ENCODE assay signal across 8 cellular contexts in genomic region chr12:95072900-95073697, GRCh38. TPM values are rescaled to one million over a fixed set of nuclear protein-coding genes. Genes with fewer than 3 reads are reported as not detected.
DNase-seq lines count a peak whose midpoint lies in the region; ATAC-seq, FAIRE-seq and TF ChIP-seq lines count a peak whose summit lies in the region.

NR2C1 (minus strand) TSS chr12:95073618; CDS start chr12:95067384, 6,234 bp downstream.

- H3K9ac ChIP-seq in iPS-20b (ENCODE audit: low read depth, low read length) = peak within 1 kb of the TSS; percentile 96

- H3K4me3 ChIP-seq in breast epithelium (peak within 1 kb of the TSS; percentile 93 to 98 (median 97)), iPS-20b (ENCODE audit: low read length) (peak within 1 kb of the TSS; percentile 99), skin epidermis (peak within 1 kb of the TSS; percentile 85 to 100 (median 99))

- TF ChIP-seq CTCF in VCaP (conservative IDR thresholded peaks at IDR 0.05) (no peak), breast epithelium (IDR thresholded peaks at IDR 0.05) (no peak)

- TF ChIP-seq POLR2A in breast epithelium (IDR thresholded peaks at IDR 0.05) = no peak

- H3K4me1 ChIP-seq in breast epithelium = no peaks in the 10 kb centered on the region
- H3K4me1 ChIP-seq in iPS-20b (ENCODE audit: insufficient read depth, low read length) = peaks cover 3% of the 10 kb centered on the region; the same call in 1 of the 2 replicates

- H3K27me3 ChIP-seq in breast epithelium = no peaks in the 10 kb centered on the region
- H3K27me3 ChIP-seq in iPS-20b (ENCODE audit: insufficient read depth, low read length) = no peaks in the 10 kb centered on the region

- ATAC-seq in GM18867 (IDR thresholded peaks at IDR 0.05; ENCODE audit: unreplicated experiment) = peak; percentile 97
- ATAC-seq in HG03103 (IDR thresholded peaks at IDR 0.05; ENCODE audit: low read depth, unreplicated experiment) = peak; percentile 94

- peak; percentile 80 for FAIRE-seq in A204.1 (lab: Jason Lieb, UNC)

- H3K9me3 ChIP-seq in breast epithelium (no peaks in the 10 kb centered on the region), iPS-20b (ENCODE audit: insufficient read depth, low read depth, low read length) (no peaks in the 10 kb centered on the region)

- DNase-seq in NCI-H2196 treated with DMSO at 0.1 percent for 48 hours (lab: John Stamatoyannopoulos, UW; ENCODE audit: unreplicated experiment) (peak; percentile 92), breast epithelium (ENCODE audit: low spot score in 2 of 2) (peak; percentile 82 to 91)

- intact Hi-C loops in breast epithelium (cut with DNase I; ENCODE audit: low total_unique reads) = no loop called here

- H3K27ac ChIP-seq in VCaP (peak within 1 kb of the TSS; percentile 79), breast epithelium (peak within 1 kb of the TSS; percentile 79 to 89), iPS-20b (ENCODE audit: low read length) (peak within 1 kb of the TSS; percentile 89), skin epidermis (peak within 1 kb of the TSS; percentile 40 to 92 (median 86))

- H3K36me3 ChIP-seq in breast epithelium (no peaks in the 10 kb centered on the region), iPS-20b (ENCODE audit: insufficient read depth, low read depth, low read length) (peaks cover 10% of the 10 kb centered on the region; the same call in 1 of the 2 replicates)

RNA-seq across cellular contexts. Expression of gene NR2C1, which starts in this region (rescaled TPM):
- 10 to 100 TPM; 46.7 to 50.5 (median 47.7) TPM for total RNA-seq in breast epithelium

Comparison
In these comparisons a context has a peak if more than half of its experiments do, and no peak if none do; other contexts are left out.
1. Peak in every context shown above with its lines: DNase-seq, ATAC-seq, H3K4me3 ChIP-seq and H3K27ac ChIP-seq.